Comparison of ENCODE assay signal across 12 cellular contexts in the genomic region with DNA sequence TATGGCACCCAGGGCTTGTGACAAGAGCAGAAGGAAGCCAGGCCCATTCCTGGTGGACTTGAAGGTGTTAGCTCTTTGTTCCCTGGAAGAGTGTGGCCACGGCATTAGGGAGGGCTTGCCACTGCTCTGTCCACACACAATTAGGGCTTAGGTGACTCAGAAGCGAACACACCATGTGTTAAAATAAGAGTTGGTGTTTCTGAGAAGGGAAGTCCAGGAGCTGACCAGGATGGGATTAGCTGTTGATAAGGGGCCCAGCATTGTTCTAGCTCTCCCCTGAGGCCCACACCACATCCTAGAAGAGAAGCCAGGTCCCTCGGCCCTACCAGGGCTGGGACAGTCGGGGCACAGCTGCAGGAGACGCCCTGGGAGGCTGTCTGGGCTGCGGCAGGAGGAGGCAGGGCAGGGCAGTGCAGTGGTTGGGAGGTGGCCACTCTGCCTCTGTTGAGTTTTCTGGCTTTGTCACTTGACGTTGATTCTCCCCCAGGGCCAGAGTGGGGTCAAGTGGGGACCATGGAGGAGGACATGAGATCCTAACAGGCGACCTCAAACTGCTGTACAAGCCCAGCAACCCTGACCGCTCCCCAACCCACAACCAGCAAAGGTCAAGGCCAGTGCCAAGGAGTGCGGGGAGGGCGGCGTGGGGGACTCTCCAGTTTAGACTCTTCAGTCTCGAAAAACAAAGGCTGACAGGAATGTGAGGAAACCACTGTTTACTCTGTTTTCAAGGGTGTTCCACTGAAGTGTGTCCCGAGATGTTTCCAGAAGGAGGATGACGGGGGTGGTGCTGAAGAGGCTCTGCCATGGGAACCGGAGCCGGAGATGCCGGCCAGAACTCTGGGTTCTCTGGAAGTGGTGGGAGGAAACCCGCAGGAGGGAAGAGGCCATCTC. TPM values are rescaled to one million over a fixed set of nuclear protein-coding genes. Genes with fewer than 3 reads are reported as not detected.
DNase-seq lines count a peak whose midpoint lies in the region; ATAC-seq and TF ChIP-seq lines count a peak whose summit lies in the region.
"Had no signal": no experiment of that assay in that cellular context is flagged by ENCODE, and none has a peak within 500 bp of the region (broad histone marks: within the 10 kb centered on the region; RNA-seq: fewer than 3 reads in every experiment).

No MANE protein-coding gene starts in this region.

- peak overlapping the region; percentile 11 for H3K27ac Mint-ChIP-seq in activated CD4-positive, alpha-beta T cell treated with anti-CD3 and anti-CD28 coated beads, Interleukin-2, amount 10 ng/mL, durations not matched to agents 7 days and 5 days
- H3K27ac Mint-ChIP-seq in naive B cell = peak overlapping the region in 5 of 6 donors; percentile 9 to 72 (median 38)
- H3K27ac Mint-ChIP-seq: stimulated activated naive CD8-positive, alpha-beta T cell treated with anti-CD3 and anti-CD28 coated beads, Interleukin-15, Interleukin-2, amounts not matched to agents 100 ng/mL and 50 ng/mL, for 24 hours had no signal

- no peak overlapping the region for H3K4me3 Mint-ChIP-seq in activated CD4-positive, alpha-beta T cell treated with anti-CD3 and anti-CD28 coated beads, Interleukin-2, amount 10 ng/mL, durations not matched to agents 7 days and 5 days
- H3K4me3 Mint-ChIP-seq in naive B cell = no peak overlapping the region
- H3K4me3 Mint-ChIP-seq: stimulated activated naive CD8-positive, alpha-beta T cell treated with anti-CD3 and anti-CD28 coated beads, Interleukin-15, Interleukin-2, amounts not matched to agents 100 ng/mL and 50 ng/mL, for 24 hours had no signal

- intact Hi-C loops in esophagus muscularis mucosa (cut with DNase I) = no loop called here
- intact Hi-C loops in uterus (cut with DNase I; ENCODE audit: low total_unique reads) = no loop called here

- H3K27ac ChIP-seq in esophagus muscularis mucosa (replicated peaks in 1 of 4) (peak overlapping the region; percentile 68 to 75 (median 70)), uterus (peak overlapping the region; percentile 66 to 76)

- no peak for DNase-seq in activated CD4-positive, alpha-beta T cell treated with anti-CD3 and anti-CD28 coated beads, Interleukin-2, amount 10 ng/mL, durations not matched to agents 7 days and 5 days
- DNase-seq in activated CD4-positive, alpha-beta T cell treated with anti-CD3 and anti-CD28 coated beads, Interleukin-2, amount 50 U/mL, for 1 hour = no peak
- DNase-seq in esophagus muscularis mucosa (ENCODE audit: extremely low spot score) (no peak), naive B cell (no peak), uterus (peak in 1 of 2 donors; percentile 62), NCI-H82 (lab: John Stamatoyannopoulos, UW) (no peak)
- DNase-seq: ACHN; activated naive CD4-positive, alpha-beta T cell; pancreas had no signal

- WGBS in esophagus muscularis mucosa = 74% methylated on average over 15 of the region's 19 CpGs

- no peaks in the 10 kb centered on the region for H3K9me3 Mint-ChIP-seq in activated CD4-positive, alpha-beta T cell treated with anti-CD3 and anti-CD28 coated beads, Interleukin-2, amount 10 ng/mL, durations not matched to agents 7 days and 5 days
- no peaks in the 10 kb centered on the region for H3K9me3 Mint-ChIP-seq in naive B cell
- H3K9me3 Mint-ChIP-seq: stimulated activated naive CD8-positive, alpha-beta T cell treated with anti-CD3 and anti-CD28 coated beads, Interleukin-15, Interleukin-2, amounts not matched to agents 100 ng/mL and 50 ng/mL, for 24 hours had no signal

- TF ChIP-seq EP300 in esophagus muscularis mucosa (IDR thresholded peaks at IDR 0.05) = no peak

- H3K9me3 ChIP-seq in esophagus muscularis mucosa (no peaks in the 10 kb centered on the region), uterus (no peaks in the 10 kb centered on the region)
- H3K9me3 ChIP-seq: pancreas had no signal

- TF ChIP-seq CTCF in esophagus muscularis mucosa (IDR thresholded peaks at IDR 0.05) (no peak), uterus (IDR thresholded peaks at IDR 0.05) (no peak)

- peaks cover 44% of the 10 kb centered on the region for H3K4me1 Mint-ChIP-seq in activated CD4-positive, alpha-beta T cell treated with anti-CD3 and anti-CD28 coated beads, Interleukin-2, amount 10 ng/mL, durations not matched to agents 7 days and 5 days
- H3K4me1 Mint-ChIP-seq in naive B cell = peaks cover 6 to 17% (median 15%) of the 10 kb centered on the region in 3 donors

- H3K27me3 ChIP-seq in esophagus muscularis mucosa = peaks cover 0 to 3% (median 0%) of the 10 kb centered on the region in 4 donors
- H3K27me3 ChIP-seq in uterus = no peaks in the 10 kb centered on the region
- H3K27me3 ChIP-seq: pancreas had no signal

- POLR2A ChIA-PET in activated CD4-positive, alpha-beta T cell treated with anti-CD3 and anti-CD28 coated beads, Interleukin-2, amount 10 ng/mL, durations not matched to agents 7 days and 5 days (lab: Charles Lee) = no interaction called here

- CTCF ChIA-PET in activated CD4-positive, alpha-beta T cell treated with anti-CD3 and anti-CD28 coated beads, Interleukin-2, amount 10 ng/mL, durations not matched to agents 7 days and 5 days (lab: Charles Lee) = interaction anchor here (0.6 to 4.2 kb wide), 9 partner anchors 7 to 227 kb away, joined by 3 to 16 read pairs (median 4); no protein-coding TSS in a partner anchor

- ATAC-seq in naive B cell (ENCODE audit: low read depth in 2 of 2) (no peak), HG02610 (IDR thresholded peaks at IDR 0.05; ENCODE audit: unreplicated experiment) (no peak), GM21423 (IDR thresholded peaks at IDR 0.05; ENCODE audit: unreplicated experiment) (no peak)
- ATAC-seq: pancreas had no signal

- peaks cover 10% of the 10 kb centered on the region for H3K27me3 Mint-ChIP-seq in activated CD4-positive, alpha-beta T cell treated with anti-CD3 and anti-CD28 coated beads, Interleukin-2, amount 10 ng/mL, durations not matched to agents 7 days and 5 days
- peaks cover 14 to 30% (median 28%) of the 10 kb centered on the region in 3 donors for H3K27me3 Mint-ChIP-seq in naive B cell

- H3K36me3 ChIP-seq in esophagus muscularis mucosa = no peaks in the 10 kb centered on the region
- H3K36me3 ChIP-seq in uterus = no peaks in the 10 kb centered on the region
- H3K36me3 ChIP-seq: pancreas had no signal

- TF ChIP-seq POLR2A in esophagus muscularis mucosa (IDR thresholded peaks at IDR 0.05; ENCODE audit: low read depth) = no peak
- no peak for TF ChIP-seq POLR2A in uterus (IDR thresholded peaks at IDR 0.05)

- H3K4me3 ChIP-seq in esophagus muscularis mucosa = no peak overlapping the region
- H3K4me3 ChIP-seq in uterus = no peak overlapping the region
- H3K4me3 ChIP-seq: pancreas had no signal

- H3K36me3 Mint-ChIP-seq in activated CD4-positive, alpha-beta T cell treated with anti-CD3 and anti-CD28 coated beads, Interleukin-2, amount 10 ng/mL, durations not matched to agents 7 days and 5 days (ENCODE audit: low read depth) = no peaks in the 10 kb centered on the region
- H3K36me3 Mint-ChIP-seq in naive B cell = no peaks in the 10 kb centered on the region

- H3K4me1 ChIP-seq in esophagus muscularis mucosa (peaks cover 43 to 76% (median 69%) of the 10 kb centered on the region in 4 donors), uterus (peaks cover 0 to 8% of the 10 kb centered on the region in 2 donors)

RNA-seq across cellular contexts. Expression of a gene that starts 16.8 kb away (rescaled TPM):
- total RNA-seq in activated CD4-positive, alpha-beta T cell treated with anti-CD3 and anti-CD28 coated beads, Interleukin-2, amount 10 ng/mL, durations not matched to agents 7 days and 5 days = 10 to 100 TPM; 72.9 to 75.5 TPM
- total RNA-seq in esophagus muscularis mucosa = 1 to 10 TPM in 3 of 4 donors, under 1 TPM in 1; 0.84 to 3.5 (median 2.0) TPM
- polyA plus RNA-seq in naive B cell (ENCODE audit: low read depth in 6 of 6) = 10 to 100 TPM in 4 of 6 donors, 1 to 10 TPM in 2; 6.3 to 20.4 (median 11.2) TPM
- total RNA-seq in uterus = 1 to 10 TPM in 2 of 4 donors, under 1 TPM in 1, not detected in 1; 0.48 to 5.9 (median 4.8) TPM

RNA-seq across cellular contexts. Expression of a gene that starts 42.9 kb away (rescaled TPM):
- under 1 TPM; 0.10 to 0.12 TPM for total RNA-seq in activated CD4-positive, alpha-beta T cell treated with anti-CD3 and anti-CD28 coated beads, Interleukin-2, amount 10 ng/mL, durations not matched to agents 7 days and 5 days
- total RNA-seq in esophagus muscularis mucosa (100 to 1,000 TPM in 1 of 4 donors, 10 to 100 TPM in 3; 41.1 to 124 (median 62.5) TPM), uterus (10 to 100 TPM; 13.2 to 83.0 (median 45.3) TPM)
- not detected for polyA plus RNA-seq in naive B cell (ENCODE audit: low read depth in 6 of 6)

RNA-seq across cellular contexts. Expression of a gene that starts 42.9 kb away (rescaled TPM):
- total RNA-seq in activated CD4-positive, alpha-beta T cell treated with anti-CD3 and anti-CD28 coated beads, Interleukin-2, amount 10 ng/mL, durations not matched to agents 7 days and 5 days = not detected
- total RNA-seq in esophagus muscularis mucosa = 100 to 1,000 TPM in 1 of 4 donors, 10 to 100 TPM in 2, not detected in 1; 25.3 to 119 (median 26.6) TPM
- polyA plus RNA-seq in naive B cell (ENCODE audit: low read depth in 6 of 6) = not detected
- total RNA-seq in uterus = 1 to 10 TPM in 1 of 4 donors, not detected in 3; 1.4 TPM

Comparison
In these comparisons a context has a peak if more than half of its experiments do, and no peak if none do; other contexts are left out.
1. RNA of a gene that starts 16.8 kb away (total RNA-seq): 72.9 to 75.5 TPM in activated CD4-positive, alpha-beta T cell treated with anti-CD3 and anti-CD28 coated beads, Interleukin-2, amount 10 ng/mL, durations not matched to agents 7 days and 5 days; 0.48 to 5.9 TPM in uterus and 0.84 to 3.5 TPM in esophagus muscularis mucosa; every median in the first group is over 10 times any median in the second.
2. RNA of a gene that starts 42.9 kb away (total RNA-seq): 41.1 to 124 TPM in esophagus muscularis mucosa and 13.2 to 83.0 TPM in uterus; 0.10 to 0.12 TPM in activated CD4-positive, alpha-beta T cell treated with anti-CD3 and anti-CD28 coated beads, Interleukin-2, amount 10 ng/mL, durations not matched to agents 7 days and 5 days; every median in the first group is over 10 times any median in the second.